Comparison of ENCODE assay signal across 8 cellular contexts in genomic region chr21:32612075-32612998, GRCh38. TPM values are rescaled to one million over a fixed set of nuclear protein-coding genes. Genes with fewer than 3 reads are reported as not detected.
DNase-seq lines count a peak whose midpoint lies in the region; ATAC-seq and TF ChIP-seq lines count a peak whose summit lies in the region.

CFAP298 (minus strand) TSS chr21:32612377; CDS start chr21:32612243, 134 bp downstream.

- TF ChIP-seq POLR2A in vagina (IDR thresholded peaks at IDR 0.05), result no peak

- H3K27ac ChIP-seq in ascending aorta (peak within 1 kb of the TSS; percentile 83 to 86), right cardiac atrium (ENCODE audit: low read length) (peak within 1 kb of the TSS; percentile 88), vagina (peak within 1 kb of the TSS; percentile 85)

- H3K9me3 ChIP-seq in ascending aorta (no peaks in the 10 kb centered on the region), right cardiac atrium (ENCODE audit: control insufficient read depth, low read length) (no peaks in the 10 kb centered on the region), vagina (no peaks in the 10 kb centered on the region)

- peaks cover 0 to 11% of the 10 kb centered on the region in 2 donors for H3K4me1 ChIP-seq in ascending aorta
- peaks cover 2% of the 10 kb centered on the region for H3K4me1 ChIP-seq in right cardiac atrium (ENCODE audit: control insufficient read depth, insufficient read depth, low read length)
- H3K4me1 ChIP-seq in vagina, result peaks cover 24% of the 10 kb centered on the region

- TF ChIP-seq CTCF in ascending aorta (IDR thresholded peaks at IDR 0.05), result no peak
- no peak for TF ChIP-seq CTCF in vagina (IDR thresholded peaks at IDR 0.05)

- peaks cover 8 to 14% of the 10 kb centered on the region in 2 donors for H3K36me3 ChIP-seq in ascending aorta
- H3K36me3 ChIP-seq in vagina, result peaks cover 0 to 20% of the 10 kb centered on the region in 2 donors

- WGBS in right cardiac atrium, result under 1% methylated on average over 81 of the region's 81 CpGs

- H3K27me3 ChIP-seq in ascending aorta (no peaks in the 10 kb centered on the region), right cardiac atrium (ENCODE audit: control insufficient read depth, insufficient read depth) (no peaks in the 10 kb centered on the region), vagina (no peaks in the 10 kb centered on the region)

- H3K4me3 ChIP-seq in ascending aorta (peak within 1 kb of the TSS; percentile 73 to 83), right cardiac atrium (ENCODE audit: low read length) (peak within 1 kb of the TSS; percentile 59), vagina (peak within 1 kb of the TSS; percentile 67 to 82)

- ATAC-seq in GM18498 (IDR thresholded peaks at IDR 0.05; ENCODE audit: unreplicated experiment) (peak; percentile 96), HG02885 (IDR thresholded peaks at IDR 0.05; ENCODE audit: poor library complexity, unreplicated experiment) (peak; percentile 94), right cardiac atrium (peak; percentile 97)

- intact Hi-C loops in T-helper 2 cell treated with Interferon-gamma antibody and Interleukin-4, amounts not matched to agents 100 ng/mL and 5 ng/mL, for 36 hours (cut with micrococcal nuclease), result loop anchor here (1.0 to 5.0 kb wide), 6 partner anchors 115 to 930 kb away; partner anchors contain the start of genes EVA1C, GART, MIS18A and SON
- intact Hi-C loops in ascending aorta (cut with DNase I) (loop anchor here (1.0 to 5.0 kb wide), 7 partner anchors 115 to 950 kb away; partner anchors contain the start of genes IFNAR1, MIS18A, PAXBP1 and SCAF4), right cardiac atrium (cut with DNase I) (no loop called here), vagina (cut with DNase I) (no loop called here)

- DNase-seq in NCI-H187 treated with DMSO at 0.1 percent for 48 hours (lab: John Stamatoyannopoulos, UW) (peak; percentile 66), ascending aorta (ENCODE audit: low spot score in 2 of 2) (peak; percentile 37 to 93), right cardiac atrium (peak; percentile 90 to 94 (median 93)), putamen (ENCODE audit: low spot score) (peak; percentile 90), vagina (ENCODE audit: extremely low spot score in 2 of 2) (peak in 1 of 2 donors; percentile 90)

RNA-seq across cellular contexts. Expression of gene CFAP298, which starts in this region (rescaled TPM):
- 39.3 and 39.6 TPM in 2 replicates for total RNA-seq in T-helper 2 cell treated with Interferon-gamma antibody and Interleukin-4, amounts not matched to agents 100 ng/mL and 5 ng/mL, for 36 hours
- 18.3 TPM for total RNA-seq in ascending aorta
- total RNA-seq in right cardiac atrium, result 10 to 100 TPM; 21.5 to 23.6 (median 22.0) TPM
- polyA plus RNA-seq in right cardiac atrium, result 29.8 TPM
- 22.1 TPM for total RNA-seq in vagina

Comparison
In these comparisons a context has a peak if more than half of its experiments do, and no peak if none do; other contexts are left out.
1. intact Hi-C loops: an anchor here in T-helper 2 cell treated with Interferon-gamma antibody and Interleukin-4, amounts not matched to agents 100 ng/mL and 5 ng/mL, for 36 hours (1.0 to 5.0 kb wide) and ascending aorta (1.0 to 5.0 kb wide); none called in right cardiac atrium and vagina.